1 cellular context compared by ENCODE assay signal in the genomic region with DNA sequence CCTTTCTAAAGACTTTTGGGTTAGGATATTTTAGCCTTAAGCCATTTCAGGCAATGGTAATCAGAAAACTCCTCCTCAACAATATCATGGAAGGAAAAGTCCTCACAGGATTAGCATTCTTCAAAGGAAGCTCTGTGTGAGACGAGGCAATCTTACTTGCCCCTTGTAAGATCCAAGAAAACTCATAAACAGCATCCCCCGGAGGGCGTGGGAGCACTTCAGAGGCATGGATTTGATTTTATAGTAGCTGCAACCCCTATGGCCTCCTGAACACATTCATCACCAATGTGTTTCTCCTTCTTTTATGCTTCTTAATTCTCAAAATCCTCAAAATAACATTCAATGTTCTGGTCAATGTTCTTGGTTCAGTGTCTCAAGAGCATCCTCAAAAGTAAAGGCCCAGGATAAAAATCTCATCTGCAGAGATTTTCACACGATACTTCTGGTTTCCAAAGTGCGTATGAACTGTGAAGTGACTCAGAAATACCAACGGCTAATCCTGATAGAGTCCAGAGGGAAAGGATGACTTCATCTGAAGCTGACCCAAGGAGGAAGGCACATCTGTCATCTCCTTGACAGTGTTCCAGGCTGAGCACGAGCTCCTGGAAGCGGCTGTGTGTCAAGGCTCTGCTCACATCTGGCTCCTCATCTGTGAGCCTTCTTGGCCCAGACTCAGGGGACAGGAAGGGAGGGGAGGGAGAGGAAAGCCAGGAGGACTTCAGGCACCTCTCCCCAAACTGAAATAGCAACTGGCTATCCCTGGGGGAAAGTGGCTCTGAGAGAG.
A peak's percentile ranks its signal among the peaks of the same experiment; 100 is the strongest.
TF ChIP-seq lines count a peak whose summit lies in the region.

No MANE protein-coding gene starts in this region.

TF ChIP-seq in IMR-90, 13 proteins besides CTCF, POLR2A, EP300 and RAD21 (continued from another document):
- TF ChIP-seq SMC3 (IDR thresholded peaks at IDR 0.05; ENCODE audit: low read depth, low read length): 0 out of 2 replicates have a peak, but pooled peaks have one; percentile 5
- peak; percentile 93 for TF ChIP-seq BHLHE40 (IDR thresholded peaks at IDR 0.05; ENCODE audit: low read depth, low read length)
